24 cellular contexts compared by ENCODE assay signal in genomic region chr12:79168687-79169086, GRCh38.
"Had no signal": no experiment of that assay in that cellular context is flagged by ENCODE, and none has a peak within 500 bp of the region (broad histone marks: within the 10 kb centered on the region; RNA-seq: fewer than 3 reads in every experiment).

No MANE protein-coding gene starts in this region.

- H3K9me3 ChIP-seq: left lung, lower lobe of right lung, mucosa of descending colon, ovary, right lobe of liver had no signal

- H3K36me3 ChIP-seq: left lung, lower lobe of right lung, ovary, right atrium auricular region, right lobe of liver, tibial nerve, uterus had no signal

- ATAC-seq: left colon; left lung; lower lobe of right lung; mucosa of descending colon; naive thymus-derived CD4-positive, alpha-beta T cell; natural killer cell treated with Interleukin-12 subunit alpha and Interleukin-12 subunit beta and Interleukin-15 and Interleukin-18, amount 100 ng/mL, for 72 hours; right lobe of liver; stimulated activated naive CD8-positive, alpha-beta T cell treated with anti-CD3 and anti-CD28 coated beads, Interleukin-15, amount 100 ng/mL, for 72 hours had no signal

- H3K27ac ChIP-seq: left lung, lower lobe of right lung, ovary, right atrium auricular region, right lobe of liver, tibial nerve, uterus had no signal

- H3K4me2 ChIP-seq: smooth muscle cell had no signal

- DNase-seq: hypothalamus; immature natural killer cell; kidney; left colon; left lung; lower lobe of right lung; mammary epithelial cell; midbrain; mucosa of descending colon; naive thymus-derived CD4-positive, alpha-beta T cell; ovary; right lobe of liver; stimulated activated CD4-positive, alpha-beta T cell treated with anti-CD3 and anti-CD28 coated beads, Interleukin-1b, Interleukin-23, amount 100 ng/mL, for 48 hours; stimulated activated CD4-positive, alpha-beta T cell treated with anti-CD3 and anti-CD28 coated beads, Interleukin-2, amount 100 ng/mL, for 48 hours; stimulated activated CD4-positive, alpha-beta T cell treated with anti-CD3 and anti-CD28 coated beads, Interleukin-4, amount 100 ng/mL, for 4 hours; stimulated activated CD8-positive, alpha-beta memory T cell treated with anti-CD3 and anti-CD28 coated beads, Interleukin-4, amount 100 ng/mL, for 48 hours; stimulated activated naive CD4-positive, alpha-beta T cell treated with Interleukin-2 at 50 U/mL for 16 hours; stimulated activated naive CD8-positive, alpha-beta T cell treated with anti-CD3 and anti-CD28 coated beads, Interleukin-15, amount 100 ng/mL, for 72 hours; substantia nigra; uterus had no signal

- H3K4me1 ChIP-seq: left lung, lower lobe of right lung, right atrium auricular region, right lobe of liver, tibial nerve, uterus had no signal

- H3K27me3 ChIP-seq: left lung, ovary, right atrium auricular region, right lobe of liver, tibial nerve, uterus had no signal

- H3K4me3 ChIP-seq: left lung, lower lobe of right lung, mucosa of descending colon, ovary, right atrium auricular region, right lobe of liver, smooth muscle cell, tibial nerve, uterus had no signal
